In genomic region chr2:179049546-179050311, GRCh38 we compare ENCODE assay signal across 9 cellular contexts. TPM values are rescaled to one million over a fixed set of nuclear protein-coding genes. Genes with fewer than 3 reads are reported as not detected.
A peak's percentile ranks its signal among the peaks of the same experiment; 100 is the strongest.
DNase-seq lines count a peak whose midpoint lies in the region; ATAC-seq, FAIRE-seq and TF ChIP-seq lines count a peak whose summit lies in the region.
"Had no signal": no experiment of that assay in that cellular context is flagged by ENCODE, and none has a peak within 500 bp of the region (broad histone marks: within the 10 kb centered on the region; RNA-seq: fewer than 3 reads in every experiment).

TSS of gene CCDC141 (minus strand) at chr2:179050137. CDS start at chr2:179049941, 196 bp downstream.

- WGBS in psoas muscle, 3 donors: 2 to 6% (median 5%) methylated on average over 12 of the region's 12 CpGs

- H3K27ac ChIP-seq in endothelial cell of umbilical vein (ENCODE audit: insufficient read depth, low read depth, low read length): no peak within 1 kb of the TSS
- peak within 1 kb of the TSS; percentile 69 for H3K27ac ChIP-seq in psoas muscle
- H3K27ac ChIP-seq: SK-N-MC had no signal

- H3K4me1 ChIP-seq in endothelial cell of umbilical vein (ENCODE audit: control insufficient read depth, extremely low read depth, insufficient read depth, low read length): no peaks in the 10 kb centered on the region
- H3K4me1 ChIP-seq in psoas muscle: peaks cover 26% of the 10 kb centered on the region

- no peaks in the 10 kb centered on the region for H3K9me3 ChIP-seq in endothelial cell of umbilical vein (replicated peaks; ENCODE audit: control insufficient read depth, insufficient read depth, low read length)
- H3K9me3 ChIP-seq in psoas muscle: no peaks in the 10 kb centered on the region

- dilution Hi-C loops in endothelial cell of umbilical vein (cut with MboI; ENCODE audit: extremely low pct_ligation_motif_present, low sequenced_read_pairs): no loop called here

- ATAC-seq in GM18873 (IDR thresholded peaks at IDR 0.05; ENCODE audit: low FRiP score, unreplicated experiment) (peak; percentile 46), HG02678 (IDR thresholded peaks at IDR 0.05; ENCODE audit: unreplicated experiment) (peak; percentile 65), psoas muscle (peak; percentile 84 to 97 (median 96))

- TF ChIP-seq CTCF in endothelial cell of umbilical vein (IDR thresholded peaks at IDR 0.05; ENCODE audit: extremely low read depth in 1 of 2, insufficient read depth in 1 of 2, low read depth in 1 of 2, low read length in 2 of 2) (no peak), psoas muscle (IDR thresholded peaks at IDR 0.05) (no peak)

- H3K4me2 ChIP-seq in endothelial cell of umbilical vein (ENCODE audit: insufficient read depth, low read length): no peak within 1 kb of the TSS

- H3K79me2 ChIP-seq in endothelial cell of umbilical vein (ENCODE audit: control insufficient read depth, insufficient read depth, low read length): no peaks in the 10 kb centered on the region

- H3K9ac ChIP-seq in endothelial cell of umbilical vein (replicated peaks; ENCODE audit: extremely low read depth, insufficient read depth, low read length): no peak within 1 kb of the TSS

- H3K36me3 ChIP-seq in endothelial cell of umbilical vein (ENCODE audit: control insufficient read depth in 2 of 2, extremely low read depth in 1 of 2, insufficient read depth in 2 of 2, low read length in 2 of 2) (no peaks in the 10 kb centered on the region), psoas muscle (ENCODE audit: insufficient read depth in 1 of 2, low read depth in 1 of 2) (no peaks in the 10 kb centered on the region)

- peak within 1 kb of the TSS; percentile 20 for H2AFZ ChIP-seq in endothelial cell of umbilical vein (ENCODE audit: low read depth, low read length)

- H3K4me3 ChIP-seq in endothelial cell of umbilical vein (replicated peaks in 1 of 3; ENCODE audit: insufficient read depth in 1 of 3, low read depth in 1 of 3, low read length in 3 of 3): no peak within 1 kb of the TSS
- peak within 1 kb of the TSS; percentile 54 for H3K4me3 ChIP-seq in psoas muscle
- H3K4me3 ChIP-seq: SK-N-MC had no signal

- BruUV-seq in endothelial cell of umbilical vein (replicated peaks; lab: Mats Ljungman, UMichigan): no TSS peak

- no peak for TF ChIP-seq POLR2A in endothelial cell of umbilical vein (IDR thresholded peaks at IDR 0.05; ENCODE audit: low read depth, low read length)

- intact Hi-C loops in endothelial cell of umbilical vein (cut with micrococcal nuclease): no loop called here
- intact Hi-C loops in psoas muscle (cut with DNase I): no loop called here

- peaks cover 0 to 2% of the 10 kb centered on the region in 2 experiments for H3K27me3 ChIP-seq in endothelial cell of umbilical vein (ENCODE audit: control insufficient read depth in 2 of 2, insufficient read depth in 2 of 2, low read length in 2 of 2)
- H3K27me3 ChIP-seq in psoas muscle (ENCODE audit: insufficient read depth in 3 of 3, low read length in 2 of 3): no peaks in the 10 kb centered on the region

- CTCF ChIA-PET in endothelial cell of umbilical vein (lab: Charles Lee): no interaction called here

- FAIRE-seq in endothelial cell of umbilical vein (lab: Jason Lieb, UNC): no peak

- DNase-seq in NOMO-1 (lab: John Stamatoyannopoulos, UW; ENCODE audit: unreplicated experiment in 2 of 2): peak; percentile 84
- DNase-seq in endothelial cell of umbilical vein (ENCODE audit: low read depth, low spot score): no peak
- DNase-seq in psoas muscle: no peak
- DNase-seq in DMS79 (lab: John Stamatoyannopoulos, UW): no peak
- DNase-seq in NCI-H2196 treated with DMSO at 0.1 percent for 48 hours (lab: John Stamatoyannopoulos, UW; ENCODE audit: unreplicated experiment): no peak
- DNase-seq in DMS79 treated with DMSO at 0.1 percent for 48 hours (lab: John Stamatoyannopoulos, UW): no peak

- no peaks in the 10 kb centered on the region for H4K20me1 ChIP-seq in endothelial cell of umbilical vein (replicated peaks; ENCODE audit: control insufficient read depth, extremely low read depth, insufficient read depth, low read length)

- POLR2A ChIA-PET in endothelial cell of umbilical vein (lab: Charles Lee): no interaction called here

- no peaks in the 10 kb centered on the region for H3K9me1 ChIP-seq in endothelial cell of umbilical vein (replicated peaks; ENCODE audit: control insufficient read depth, extremely low read depth, insufficient read depth, low read length)

TF ChIP-seq in endothelial cell of umbilical vein, 7 proteins besides CTCF, POLR2A, EP300 and RAD21:
- no peak for TF ChIP-seq GATA2 (IDR thresholded peaks at IDR 0.05; ENCODE audit: insufficient read depth, insufficient read length, low read depth, low read length)
- no peak for TF ChIP-seq EZH2 (IDR thresholded peaks at IDR 0.05; ENCODE audit: borderline replicate concordance, low read depth, low read length, severe bottlenecking)
- no peak for TF ChIP-seq POLR2AphosphoS5 (IDR thresholded peaks at IDR 0.05; ENCODE audit: insufficient read depth, low read depth, low read length)
- no peak for TF ChIP-seq MAX (IDR thresholded peaks at IDR 0.05; ENCODE audit: insufficient read depth, insufficient read length)

RNA-seq across cellular contexts. Expression of gene CCDC141, which starts in this region (rescaled TPM):
- total RNA-seq in endothelial cell of umbilical vein (not detected in 2 replicates), psoas muscle (10 to 100 TPM in 2 of 4 donors, 1 to 10 TPM in 2; 5.9 to 14.9 (median 10.5) TPM)
- polyA plus RNA-seq in endothelial cell of umbilical vein (not detected in 2 replicates), psoas muscle (1 to 10 TPM in 2 of 3 donors, under 1 TPM in 1; 0.82 to 2.8 (median 2.4) TPM)
- polyA plus RNA-seq in endothelial cell of umbilical vein (2011; cell fraction: cytosol; rRNA removed): not detected in 2 replicates
- 0.03 TPM in 1 of 2 replicates, not detected in the other for polyA plus RNA-seq in endothelial cell of umbilical vein (2011; cell fraction: nucleus; rRNA removed)
- 0.04 TPM in 1 of 2 replicates, not detected in the other for polyA plus RNA-seq in endothelial cell of umbilical vein (2012)
- polyA minus RNA-seq in endothelial cell of umbilical vein: not detected in 2 replicates
- polyA minus RNA-seq in endothelial cell of umbilical vein (2011; cell fraction: cytosol; rRNA and poly(A)+ RNA removed): not detected
- not detected in 2 replicates for polyA minus RNA-seq in endothelial cell of umbilical vein (2011; cell fraction: nucleus; rRNA and poly(A)+ RNA removed)

Comparison
In these comparisons a context has a peak if more than half of its experiments do, and no peak if none do; other contexts are left out.
1. DNase-seq: peak in NOMO-1 (2 of 2); none in endothelial cell of umbilical vein (single experiment), psoas muscle (0 of 2), DMS79 (single experiment), NCI-H2196 treated with DMSO at 0.1 percent for 48 hours (single experiment) and DMS79 treated with DMSO at 0.1 percent for 48 hours (single experiment).
2. Peak in every context shown above with its lines, with median percentiles within 50 percentile points of each other: ATAC-seq.